Comparison of ENCODE assay signal across 8 cellular contexts in the genomic region with DNA sequence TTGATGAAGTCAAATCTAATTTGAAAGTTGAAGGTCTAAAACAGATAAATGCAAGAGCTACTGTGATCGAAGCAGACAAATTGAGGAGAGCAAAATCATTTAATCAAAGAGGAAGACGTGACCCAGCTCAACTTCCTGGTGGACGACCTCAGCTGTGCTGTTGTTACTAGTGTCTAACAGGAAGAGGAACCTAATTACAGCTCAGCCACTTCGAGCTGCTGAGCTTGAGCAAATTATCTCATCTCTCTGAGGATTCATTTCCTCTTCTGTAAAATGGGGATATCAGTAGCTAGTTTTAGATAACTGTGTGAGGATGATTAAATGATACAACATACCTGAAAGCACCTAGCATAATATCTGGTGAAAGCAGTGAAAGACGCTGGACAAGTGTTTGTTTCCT. TPM values are rescaled to one million over a fixed set of nuclear protein-coding genes. Genes with fewer than 3 reads are reported as not detected.
DNase-seq lines count a peak whose midpoint lies in the region; ATAC-seq and TF ChIP-seq lines count a peak whose summit lies in the region.

No MANE protein-coding gene starts in this region.

- H3K27me3 Mint-ChIP-seq in activated naive CD4-positive, alpha-beta T cell treated with anti-CD3 and anti-CD28 coated beads, Interleukin-2, amount 50 U/mL, for 24 hours, result no peaks in the 10 kb centered on the region
- H3K27me3 Mint-ChIP-seq in T-helper 1 cell treated with Interleukin-12 subunit alpha and Interleukin-12 subunit beta and Interleukin-4 antibody, amounts not matched to agents 30 μg/mL and 1 μg/mL, for 36 hours (ENCODE audit: low read depth), result no peaks in the 10 kb centered on the region

- H3K36me3 ChIP-seq in smooth muscle cell (ENCODE audit: low read depth), result no peaks in the 10 kb centered on the region

- no peak overlapping the region for H2AFZ ChIP-seq in smooth muscle cell (ENCODE audit: low read depth)

- H3K4me2 ChIP-seq in smooth muscle cell, result peak overlapping the region; percentile 31

- no peaks in the 10 kb centered on the region for H3K9me3 Mint-ChIP-seq in activated naive CD4-positive, alpha-beta T cell treated with anti-CD3 and anti-CD28 coated beads, Interleukin-2, amount 50 U/mL, for 24 hours
- no peaks in the 10 kb centered on the region for H3K9me3 Mint-ChIP-seq in T-helper 1 cell treated with Interleukin-12 subunit alpha and Interleukin-12 subunit beta and Interleukin-4 antibody, amounts not matched to agents 30 μg/mL and 1 μg/mL, for 36 hours

- peak overlapping the region; percentile 62 for H3K4me3 Mint-ChIP-seq in activated naive CD4-positive, alpha-beta T cell treated with anti-CD3 and anti-CD28 coated beads, Interleukin-2, amount 50 U/mL, for 24 hours
- H3K4me3 Mint-ChIP-seq in T-helper 1 cell treated with Interleukin-12 subunit alpha and Interleukin-12 subunit beta and Interleukin-4 antibody, amounts not matched to agents 30 μg/mL and 1 μg/mL, for 36 hours, result no peak overlapping the region

- H3K36me3 Mint-ChIP-seq in activated naive CD4-positive, alpha-beta T cell treated with anti-CD3 and anti-CD28 coated beads, Interleukin-2, amount 50 U/mL, for 24 hours, result no peaks in the 10 kb centered on the region
- H3K36me3 Mint-ChIP-seq in T-helper 1 cell treated with Interleukin-12 subunit alpha and Interleukin-12 subunit beta and Interleukin-4 antibody, amounts not matched to agents 30 μg/mL and 1 μg/mL, for 36 hours (ENCODE audit: low read depth), result no peaks in the 10 kb centered on the region

- ATAC-seq in HG02938 (IDR thresholded peaks at IDR 0.05; ENCODE audit: unreplicated experiment) (peak; percentile 75), GM18505 (IDR thresholded peaks at IDR 0.05; ENCODE audit: unreplicated experiment) (no peak)

- peaks cover 16% of the 10 kb centered on the region for H3K4me1 Mint-ChIP-seq in activated naive CD4-positive, alpha-beta T cell treated with anti-CD3 and anti-CD28 coated beads, Interleukin-2, amount 50 U/mL, for 24 hours
- H3K4me1 Mint-ChIP-seq in T-helper 1 cell treated with Interleukin-12 subunit alpha and Interleukin-12 subunit beta and Interleukin-4 antibody, amounts not matched to agents 30 μg/mL and 1 μg/mL, for 36 hours (ENCODE audit: low read depth), result peaks cover 9% of the 10 kb centered on the region

- H3K9me3 ChIP-seq in smooth muscle cell (replicated peaks; ENCODE audit: low read depth), result no peaks in the 10 kb centered on the region

- H3K27ac ChIP-seq in smooth muscle cell (ENCODE audit: low read depth), result no peak overlapping the region

- DNase-seq in activated naive CD4-positive, alpha-beta T cell (lab: John Stamatoyannopoulos, UW), result no peak
- no peak for DNase-seq in smooth muscle cell (lab: John Stamatoyannopoulos, UW; ENCODE audit: unreplicated experiment)
- DNase-seq in GOT3 (lab: John Stamatoyannopoulos, UW), result no peak
- DNase-seq in DMS79 treated with DMSO at 0.1 percent for 48 hours (lab: John Stamatoyannopoulos, UW), result no peak

- no peaks in the 10 kb centered on the region for H3K27me3 ChIP-seq in smooth muscle cell (ENCODE audit: low read depth)

- no peak for TF ChIP-seq CTCF in smooth muscle cell (IDR thresholded peaks at IDR 0.05; ENCODE audit: borderline replicate concordance, insufficient read depth, poor library complexity, severe bottlenecking)

- no peak for TF ChIP-seq POLR2A in GM18505 (IDR thresholded peaks at IDR 0.05; ENCODE audit: borderline replicate concordance, extremely low read depth, insufficient read depth, insufficient read length)

- no peak overlapping the region for H3K4me3 ChIP-seq in smooth muscle cell

- WGBS in smooth muscle cell (ENCODE audit: low lambda C conversion rate), result 40% methylated on average over 5 of the region's 5 CpGs

- no peaks in the 10 kb centered on the region for H3F3A ChIP-seq in smooth muscle cell (ENCODE audit: low read depth)

- H3K9ac ChIP-seq in smooth muscle cell (ENCODE audit: low read depth), result no peak overlapping the region

- peak overlapping the region; percentile 92 for H3K27ac Mint-ChIP-seq in activated naive CD4-positive, alpha-beta T cell treated with anti-CD3 and anti-CD28 coated beads, Interleukin-2, amount 50 U/mL, for 24 hours
- peak overlapping the region; percentile 47 for H3K27ac Mint-ChIP-seq in T-helper 1 cell treated with Interleukin-12 subunit alpha and Interleukin-12 subunit beta and Interleukin-4 antibody, amounts not matched to agents 30 μg/mL and 1 μg/mL, for 36 hours

- no peaks in the 10 kb centered on the region for H3K79me2 ChIP-seq in smooth muscle cell (ENCODE audit: low read depth)

- no peaks in the 10 kb centered on the region for H4K20me1 ChIP-seq in smooth muscle cell (ENCODE audit: low read depth)

- peaks cover 8% of the 10 kb centered on the region for H3K4me1 ChIP-seq in smooth muscle cell (ENCODE audit: low read depth)

RNA-seq across cellular contexts. Expression of a gene that starts 48.6 kb away (rescaled TPM):
- not detected in 2 replicates for total RNA-seq in smooth muscle cell
- polyA plus RNA-seq in smooth muscle cell, result 0.14 and 0.22 TPM in 2 replicates
